Comparison of ENCODE assay signal across 11 cellular contexts in genomic region chr2:215979615-215980014, GRCh38. TPM values are rescaled to one million over a fixed set of nuclear protein-coding genes. Genes with fewer than 3 reads are reported as not detected.
DNase-seq lines count a peak whose midpoint lies in the region; ATAC-seq and TF ChIP-seq lines count a peak whose summit lies in the region.
"Had no signal": no experiment of that assay in that cellular context is flagged by ENCODE, and none has a peak within 500 bp of the region (broad histone marks: within the 10 kb centered on the region; RNA-seq: fewer than 3 reads in every experiment).

No MANE protein-coding gene starts in this region.

- H3K4me3 Mint-ChIP-seq in CD4-positive, alpha-beta T cell: no peak overlapping the region

- H3K27me3 ChIP-seq in CD4-positive, alpha-beta T cell (ENCODE audit: control insufficient read depth, insufficient read depth, low read length): no peaks in the 10 kb centered on the region
- H3K27me3 ChIP-seq in PC-3 (ENCODE audit: low read length): no peaks in the 10 kb centered on the region
- H3K27me3 ChIP-seq: BE2C had no signal

- no TSS peak for BruUV-seq in PC-3 (replicated peaks; lab: Mats Ljungman, UMichigan)

- DNase-seq in CD4-positive, alpha-beta T cell: no peak
- peak; percentile 69 for DNase-seq in PC-3
- no peak for DNase-seq in activated effector memory CD4-positive, alpha-beta T cell treated with Interleukin-2 at 50 U/mL for 16 hours
- no peak for DNase-seq in OCI-M2 (lab: John Stamatoyannopoulos, UW; ENCODE audit: unreplicated experiment)
- no peak for DNase-seq in NCI-H2227 treated with DMSO at 0.1 percent for 48 hours (lab: John Stamatoyannopoulos, UW)
- DNase-seq in NCI-H1694 treated with DMSO at 0.1 percent for 48 hours (lab: John Stamatoyannopoulos, UW): no peak
- DNase-seq: activated naive CD4-positive, alpha-beta T cell treated with anti-CD3 and anti-CD28 coated beads, Interleukin-2, amount 50 U/mL, for 16 hours; BE2C; head of caudate nucleus had no signal

- peak overlapping the region; percentile 8; the same call in 1 of the 2 replicates for H3K9ac ChIP-seq in PC-3 (ENCODE audit: low read length)

- H3K9me2 ChIP-seq in PC-3 (replicated peaks; ENCODE audit: low read length): no peaks in the 10 kb centered on the region

- peaks cover 39% of the 10 kb centered on the region for H3K36me3 Mint-ChIP-seq in CD4-positive, alpha-beta T cell (ENCODE audit: low read depth)

- no peaks in the 10 kb centered on the region for H3K9me3 ChIP-seq in CD4-positive, alpha-beta T cell (ENCODE audit: control insufficient read depth, low read length)
- H3K9me3 ChIP-seq in PC-3 (ENCODE audit: low read length): no peaks in the 10 kb centered on the region

- no peaks in the 10 kb centered on the region for H3K9me3 Mint-ChIP-seq in CD4-positive, alpha-beta T cell

- POLR2A ChIA-PET in CD4-positive, alpha-beta T cell (lab: Charles Lee): no interaction called here
- POLR2A ChIA-PET in PC-3 (lab: Charles Lee; ENCODE audit: unreplicated experiment): no interaction called here

- H3K4me1 Mint-ChIP-seq in CD4-positive, alpha-beta T cell (ENCODE audit: low read depth): peaks cover 9% of the 10 kb centered on the region

- CTCF ChIA-PET in CD4-positive, alpha-beta T cell (lab: Charles Lee): no interaction called here
- CTCF ChIA-PET in PC-3 (lab: Charles Lee): no interaction called here

- H3K4me2 ChIP-seq in PC-3 (ENCODE audit: low read length): peak overlapping the region; percentile 53

- TF ChIP-seq CTCF in CD4-positive, alpha-beta T cell (IDR thresholded peaks at IDR 0.05): no peak
- TF ChIP-seq CTCF in PC-3 (conservative IDR thresholded peaks at IDR 0.05; ENCODE audit: low read depth, low read length): no peak

- intact Hi-C loops in CD4-positive, alpha-beta T cell (cut with DNase I, micrococcal nuclease): no loop called here
- intact Hi-C loops in PC-3 (cut with micrococcal nuclease): no loop called here

- no peak overlapping the region for H3K27ac ChIP-seq in CD4-positive, alpha-beta T cell (ENCODE audit: low read depth, low read length)
- peak overlapping the region; percentile 60 for H3K27ac ChIP-seq in PC-3 (ENCODE audit: low read length)

- H3F3A ChIP-seq in PC-3 (ENCODE audit: low read length, unreplicated experiment): peaks cover 7% of the 10 kb centered on the region

- H3K36me3 ChIP-seq in PC-3 (ENCODE audit: low read depth, low read length): peaks cover 5% of the 10 kb centered on the region; the same call in 1 of the 2 replicates
- H3K36me3 ChIP-seq: BE2C had no signal

- no peaks in the 10 kb centered on the region for H3K27me3 Mint-ChIP-seq in CD4-positive, alpha-beta T cell

- no peak overlapping the region for H2AFZ ChIP-seq in PC-3 (ENCODE audit: low read length)

- ATAC-seq in CD4-positive, alpha-beta T cell (ENCODE audit: poor library complexity): peak; percentile 70
- ATAC-seq in GM18868 (IDR thresholded peaks at IDR 0.05; ENCODE audit: unreplicated experiment) (peak; percentile 67), HG02852 (IDR thresholded peaks at IDR 0.05; ENCODE audit: unreplicated experiment) (peak; percentile 61), PC-3 (no peak)

- H4K20me1 ChIP-seq in PC-3 (ENCODE audit: low read length): no peaks in the 10 kb centered on the region

- H3K79me2 ChIP-seq in PC-3 (ENCODE audit: low read length): peaks cover 61% of the 10 kb centered on the region

- H3K27ac Mint-ChIP-seq in CD4-positive, alpha-beta T cell: no peak overlapping the region

- H3K4me3 ChIP-seq in PC-3 (ENCODE audit: low read length): no peak overlapping the region

- H3K4me1 ChIP-seq in PC-3 (ENCODE audit: insufficient read depth, low read length): peaks cover 43% of the 10 kb centered on the region

RNA-seq across cellular contexts. Expression of gene MREG, which starts 33.7 kb away (rescaled TPM):
- total RNA-seq in CD4-positive, alpha-beta T cell: 1 to 10 TPM; 1.8 to 2.8 TPM
- total RNA-seq in PC-3 (2014; rRNA removed): 24.4 and 35.4 TPM in 2 replicates
